1 cellular context compared by ENCODE assay signal in the genomic region with DNA sequence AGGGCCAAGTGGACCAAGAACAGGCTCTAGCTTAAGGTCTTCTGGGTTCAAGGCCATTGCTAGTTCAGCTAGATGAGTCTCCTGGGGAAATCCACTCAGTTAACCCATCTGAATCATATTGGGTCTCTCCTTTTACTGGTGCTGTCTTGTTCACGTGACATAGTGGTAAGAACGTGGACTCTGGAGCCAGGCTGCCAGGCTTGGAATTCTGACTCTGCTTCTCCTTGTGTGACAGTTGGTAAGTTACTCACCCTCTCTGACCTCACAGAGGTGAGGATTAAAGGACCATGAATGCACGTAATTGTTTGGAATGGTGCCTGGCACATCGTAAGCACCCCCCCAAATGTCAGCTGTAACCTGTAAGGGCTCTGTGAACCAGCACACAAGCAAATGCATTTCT.
TF ChIP-seq lines count a peak whose summit lies in the region.

No MANE protein-coding gene starts in this region.

TF ChIP-seq in HepG2, 621 proteins besides CTCF, POLR2A, EP300 and RAD21:
- TF ChIP-seq NFRKB (IDR thresholded peaks at IDR 0.05) (no peak), ZNF432 (CRISPR knock-in tag; IDR thresholded peaks at IDR 0.05; ENCODE audit: borderline replicate concordance) (no peak), JDP2 (CRISPR knock-in tag; IDR thresholded peaks at IDR 0.05; ENCODE audit: borderline replicate concordance) (no peak)
- TF ChIP-seq, protein P1, sequence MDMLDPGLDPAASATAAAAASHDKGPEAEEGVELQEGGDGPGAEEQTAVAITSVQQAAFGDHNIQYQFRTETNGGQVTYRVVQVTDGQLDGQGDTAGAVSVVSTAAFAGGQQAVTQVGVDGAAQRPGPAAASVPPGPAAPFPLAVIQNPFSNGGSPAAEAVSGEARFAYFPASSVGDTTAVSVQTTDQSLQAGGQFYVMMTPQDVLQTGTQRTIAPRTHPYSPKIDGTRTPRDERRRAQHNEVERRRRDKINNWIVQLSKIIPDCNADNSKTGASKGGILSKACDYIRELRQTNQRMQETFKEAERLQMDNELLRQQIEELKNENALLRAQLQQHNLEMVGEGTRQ (IDR thresholded peaks at IDR 0.05; ENCODE audit: low read depth, low read length), result 0 out of 2 replicates have a peak, but pooled peaks have one; percentile 9
- TF ChIP-seq, protein P1 (CRISPR knock-in tag; IDR thresholded peaks at IDR 0.05; ENCODE audit: borderline replicate concordance), result no peak; the same call in 1 of the 2 replicates
